Comparison of ENCODE assay signal across 18 cellular contexts in genomic region chr1:17678011-17678410, GRCh38.
DNase-seq lines count a peak whose midpoint lies in the region; ATAC-seq, FAIRE-seq and TF ChIP-seq lines count a peak whose summit lies in the region.
"Had no signal": no experiment of that assay in that cellular context is flagged by ENCODE, and none has a peak within 500 bp of the region (broad histone marks: within the 10 kb centered on the region; RNA-seq: fewer than 3 reads in every experiment).

No MANE protein-coding gene starts in this region.

- TF ChIP-seq POLR2A in HepG2 (IDR thresholded peaks at IDR 0.05; ENCODE audit: insufficient read depth in 1 of 2, low read depth in 2 of 2, low read length in 2 of 2), result no peak
- no peak for TF ChIP-seq POLR2A in GM12891 (IDR thresholded peaks at IDR 0.05; ENCODE audit: low read depth, low read length)

- no peak overlapping the region; the same call in 1 of the 2 replicates for H3K9ac ChIP-seq in BLaER1
- no peak overlapping the region for H3K9ac ChIP-seq in Loucy (ENCODE audit: low read depth, low read length, poor library complexity, severe bottlenecking)
- H3K9ac ChIP-seq in HepG2 (ENCODE audit: insufficient read depth, low read depth, low read length), result no peak overlapping the region

- WGBS in HepG2 (ENCODE audit: low lambda C conversion rate), result 93% methylated on average over 3 of the region's 6 CpGs

- FAIRE-seq in HepG2 (lab: Jason Lieb, UNC) (no peak), GM12891 (lab: Jason Lieb, UNC) (no peak)
- FAIRE-seq: G401.6 had no signal

- no peaks in the 10 kb centered on the region for H3F3A ChIP-seq in Loucy (ENCODE audit: low read depth)

- H3K4me1 ChIP-seq in BLaER1, result peaks cover 87% of the 10 kb centered on the region
- peaks cover 17% of the 10 kb centered on the region for H3K4me1 ChIP-seq in Loucy (ENCODE audit: insufficient read depth, low read length, poor library complexity, severe bottlenecking)
- no peaks in the 10 kb centered on the region for H3K4me1 ChIP-seq in HepG2 (ENCODE audit: insufficient read depth, low read length)
- no peaks in the 10 kb centered on the region for H3K4me1 ChIP-seq in osteoblast (ENCODE audit: insufficient read depth, low read length)

- H3K9me3 ChIP-seq in BLaER1 (no peaks in the 10 kb centered on the region), Loucy (ENCODE audit: insufficient read depth, low read depth, low read length) (no peaks in the 10 kb centered on the region), HepG2 (ENCODE audit: low read length) (no peaks in the 10 kb centered on the region), osteoblast (ENCODE audit: low read depth, low read length) (no peaks in the 10 kb centered on the region)

- no peak for TF ChIP-seq RAD21 in HepG2 (CRISPR knock-in tag; IDR thresholded peaks at IDR 0.05)

- peaks cover 8% of the 10 kb centered on the region; the same call in 1 of the 2 replicates for H3K36me3 ChIP-seq in BLaER1
- no peaks in the 10 kb centered on the region for H3K36me3 ChIP-seq in Loucy (ENCODE audit: insufficient read depth, low read length)
- peaks cover 39 to 89% of the 10 kb centered on the region in 2 experiments for H3K36me3 ChIP-seq in HepG2 (replicated peaks in 1 of 2; ENCODE audit: control insufficient read depth in 1 of 2, insufficient read depth in 2 of 2, low read length in 2 of 2)
- peaks cover 5% of the 10 kb centered on the region for H3K36me3 ChIP-seq in osteoblast (ENCODE audit: insufficient read depth, low read length)

- POLR2A ChIA-PET in HepG2 (lab: Yijun Ruan, JAX), result no interaction called here

- H4K20me1 ChIP-seq in BLaER1 (no peaks in the 10 kb centered on the region), Loucy (ENCODE audit: insufficient read depth, low read length, poor library complexity, severe bottlenecking) (no peaks in the 10 kb centered on the region), HepG2 (ENCODE audit: insufficient read depth, low read length) (peaks cover 61% of the 10 kb centered on the region), osteoblast (ENCODE audit: insufficient read depth, low read length) (peaks cover 48% of the 10 kb centered on the region)

- DNase-seq in NCI-H2196 (lab: John Stamatoyannopoulos, UW; ENCODE audit: unreplicated experiment) (peak; percentile 31), HepG2 (ENCODE audit: low spot score) (no peak), osteoblast (ENCODE audit: insufficient read length, low spot score, missing footprints) (no peak), GDM1 (lab: John Stamatoyannopoulos, UW) (no peak), GM12891 (ENCODE audit: insufficient read length, low spot score) (no peak), NCI-H524 treated with DMSO at 0.1 percent for 48 hours (lab: John Stamatoyannopoulos, UW) (no peak)
- DNase-seq: 8988T; AML-193; C1 segment of cervical spinal cord; Calu3; CD4-positive, alpha-beta T cell; DMS 273 treated with DMSO at 0.1 percent for 48 hours; EL; GOT3; H9 had no signal

- no peaks in the 10 kb centered on the region for H3K9me2 ChIP-seq in Loucy (replicated peaks; ENCODE audit: low read depth, low read length)

- in situ Hi-C loops in HepG2 (cut with HindIII; ENCODE audit: extremely low pct_ligation_motif_present, low pct_unique_long_range_greater_than_20kb), result no loop called here

- H2AFZ ChIP-seq in Loucy (ENCODE audit: low read length) (peak overlapping the region; percentile 33; the same call in 1 of the 2 replicates), HepG2 (ENCODE audit: low read length) (no peak overlapping the region), osteoblast (ENCODE audit: low read length) (no peak overlapping the region)

- H3K4me3 ChIP-seq in BLaER1 (no peak overlapping the region), Loucy (ENCODE audit: low read length, poor library complexity, severe bottlenecking) (no peak overlapping the region), HepG2 (replicated peaks in 1 of 3; ENCODE audit: insufficient read depth in 1 of 3, low read depth in 2 of 3, low read length in 3 of 3) (no peak overlapping the region), osteoblast (ENCODE audit: insufficient read depth, low read length) (no peak overlapping the region)

- ATAC-seq in HepG2, result no peak

- H3K4me2 ChIP-seq in BLaER1, result peak overlapping the region; percentile 88
- no peak overlapping the region for H3K4me2 ChIP-seq in Loucy (ENCODE audit: low read depth, low read length, poor library complexity, severe bottlenecking)
- H3K4me2 ChIP-seq in HepG2 (ENCODE audit: low read depth, low read length), result no peak overlapping the region
- H3K4me2 ChIP-seq in osteoblast (ENCODE audit: insufficient read depth, low read length), result no peak overlapping the region

- H3K27ac ChIP-seq in BLaER1, result peak overlapping the region; percentile 66
- no peak overlapping the region for H3K27ac ChIP-seq in HepG2 (ENCODE audit: extremely low read length, insufficient read depth, low read length)
- H3K27ac ChIP-seq in osteoblast (ENCODE audit: low read depth, low read length), result no peak overlapping the region

- TF ChIP-seq EP300 in HepG2 (IDR thresholded peaks at IDR 0.05; ENCODE audit: low read depth in 2 of 2, low read length in 2 of 2) (no peak), HepG2 (CRISPR knock-in tag; IDR thresholded peaks at IDR 0.05; ENCODE audit: borderline replicate concordance) (no peak)

- H3K79me2 ChIP-seq in Loucy (ENCODE audit: insufficient read depth, low read length) (no peaks in the 10 kb centered on the region), HepG2 (ENCODE audit: insufficient read depth, low read length) (no peaks in the 10 kb centered on the region), osteoblast (ENCODE audit: insufficient read depth, low read length) (no peaks in the 10 kb centered on the region)

- intact Hi-C loops in HepG2 (cut with micrococcal nuclease; ENCODE audit: unreplicated experiment), result no loop called here

- TF ChIP-seq CTCF in Loucy (conservative IDR thresholded peaks at IDR 0.05; ENCODE audit: low read length) (no peak), HepG2 (CRISPR knock-in tag; IDR thresholded peaks at IDR 0.05) (no peak), osteoblast (IDR thresholded peaks at IDR 0.05; ENCODE audit: extremely low read depth, low read depth, low read length) (no peak)

- no peaks in the 10 kb centered on the region for H3K27me3 ChIP-seq in BLaER1
- H3K27me3 ChIP-seq in Loucy (ENCODE audit: insufficient read depth, low read length, poor library complexity, severe bottlenecking), result no peaks in the 10 kb centered on the region
- no peaks in the 10 kb centered on the region for H3K27me3 ChIP-seq in HepG2 (ENCODE audit: control insufficient read depth in 1 of 2, insufficient read depth in 2 of 2, low read length in 2 of 2)
- H3K27me3 ChIP-seq in osteoblast (ENCODE audit: insufficient read depth, low read length), result no peaks in the 10 kb centered on the region

- CTCF ChIA-PET in HepG2 (lab: Yijun Ruan, JAX; ENCODE audit: low intra/inter-chr PET ratio, low total read pairs), result no interaction called here

- no TSS peak for BruUV-seq in HepG2 (replicated peaks; lab: Mats Ljungman, UMichigan)

TF ChIP-seq in HepG2, 621 proteins besides CTCF, POLR2A, EP300 and RAD21:
- TF ChIP-seq ZNF335 (CRISPR knock-in tag; IDR thresholded peaks at IDR 0.05), result no peak
- peak; percentile 29 for TF ChIP-seq AGO2 (optimal IDR thresholded peaks at IDR 0.05; ENCODE audit: low read depth, low read length)

TF ChIP-seq in GM12891, 5 proteins besides CTCF, POLR2A, EP300 and RAD21:
- TF ChIP-seq TAF1 (IDR thresholded peaks at IDR 0.05; ENCODE audit: low read depth, low read length) (no peak), POLR2AphosphoS5 (IDR thresholded peaks at IDR 0.05; ENCODE audit: low read depth, low read length) (no peak), POU2F2 (IDR thresholded peaks at IDR 0.05; ENCODE audit: low read depth, low read length) (no peak), PAX5 (IDR thresholded peaks at IDR 0.05; ENCODE audit: insufficient read depth, low read length, severe bottlenecking) (no peak), SPI1 (IDR thresholded peaks at IDR 0.05; ENCODE audit: low read depth, low read length) (no peak)
